Comparison of ENCODE assay signal across 3 cellular contexts in genomic region chr10:97685395-97685958, GRCh38.
TF ChIP-seq lines count a peak whose summit lies in the region.

No MANE protein-coding gene starts in this region.

TF ChIP-seq in SK-N-SH, 30 proteins besides CTCF, POLR2A, EP300 and RAD21:
- no peak for TF ChIP-seq PBX3 (IDR thresholded peaks at IDR 0.05)
- TF ChIP-seq JUND (IDR thresholded peaks at IDR 0.05): no peak
- TF ChIP-seq EZH2phosphoT487 (IDR thresholded peaks at IDR 0.05; ENCODE audit: borderline replicate concordance, low read depth): no peak
- TF ChIP-seq MXI1 (IDR thresholded peaks at IDR 0.05; ENCODE audit: low read depth, low read length): no peak
- TF ChIP-seq CHD2 (IDR thresholded peaks at IDR 0.05; ENCODE audit: low read length, partially characterized antibody): no peak
TF ChIP-seq in SK-N-SH: peak in this region for 0.

TF ChIP-seq in SK-N-SH treated with all-trans-retinoic acid at 6 μM for 48 hours, 23 proteins besides CTCF, POLR2A, EP300 and RAD21:
- no peak for TF ChIP-seq TSHZ2 (CRISPR knock-in tag; IDR thresholded peaks at IDR 0.05)
- no peak for TF ChIP-seq ZC3H10 (CRISPR knock-in tag; IDR thresholded peaks at IDR 0.05)
- TF ChIP-seq ESRRG (CRISPR knock-in tag; IDR thresholded peaks at IDR 0.05): no peak
- no peak for TF ChIP-seq SNAI2 (CRISPR knock-in tag; IDR thresholded peaks at IDR 0.05)
- no peak for TF ChIP-seq ISL1 (CRISPR knock-in tag; IDR thresholded peaks at IDR 0.05)
- no peak for TF ChIP-seq CSDC2 (CRISPR knock-in tag; IDR thresholded peaks at IDR 0.05)
- TF ChIP-seq BACH2 (CRISPR knock-in tag; IDR thresholded peaks at IDR 0.05; ENCODE audit: borderline replicate concordance): no peak
- no peak for TF ChIP-seq OSR1 (CRISPR knock-in tag; IDR thresholded peaks at IDR 0.05)
- TF ChIP-seq ZNF70 (CRISPR knock-in tag; IDR thresholded peaks at IDR 0.05): no peak
- TF ChIP-seq CREB5 (CRISPR knock-in tag; IDR thresholded peaks at IDR 0.05; ENCODE audit: low read depth): no peak
- TF ChIP-seq PPARA (CRISPR knock-in tag; IDR thresholded peaks at IDR 0.05; ENCODE audit: borderline replicate concordance): no peak
- TF ChIP-seq TOX (CRISPR knock-in tag; IDR thresholded peaks at IDR 0.05; ENCODE audit: borderline replicate concordance): no peak
- TF ChIP-seq PATZ1 (CRISPR knock-in tag; IDR thresholded peaks at IDR 0.05; ENCODE audit: borderline replicate concordance): no peak
- TF ChIP-seq POU6F1 (CRISPR knock-in tag; IDR thresholded peaks at IDR 0.05; ENCODE audit: borderline replicate concordance, low read depth): no peak
- no peak for TF ChIP-seq GLIS3 (CRISPR knock-in tag; IDR thresholded peaks at IDR 0.05)
- no peak for TF ChIP-seq TCF4 (CRISPR knock-in tag; IDR thresholded peaks at IDR 0.05; ENCODE audit: borderline replicate concordance)
- no peak for TF ChIP-seq RARB (CRISPR knock-in tag; IDR thresholded peaks at IDR 0.05)
- TF ChIP-seq ZNF565 (CRISPR knock-in tag; conservative IDR thresholded peaks at IDR 0.05; ENCODE audit: low read depth): no peak
- no peak for TF ChIP-seq ZFP30 (CRISPR knock-in tag; IDR thresholded peaks at IDR 0.05)
TF ChIP-seq in SK-N-SH treated with all-trans-retinoic acid at 6 μM for 48 hours: peak in this region for 0.

TF ChIP-seq in K562, 482 proteins besides CTCF, POLR2A, EP300 and RAD21:
- TF ChIP-seq ZFX (CRISPR knock-in tag; IDR thresholded peaks at IDR 0.05) (0 out of 2 replicates have a peak, but pooled peaks have one; percentile 28), TEAD1 (CRISPR knock-in tag; IDR thresholded peaks at IDR 0.05) (0 out of 4 replicates have a peak, but pooled peaks of 1 of the 2 experiments have one; percentile 23), NFIC (IDR thresholded peaks at IDR 0.05) (peak; percentile 76), UBTF (IDR thresholded peaks at IDR 0.05; ENCODE audit: borderline replicate concordance in 1 of 2, low read depth in 2 of 2, low read length in 2 of 2) (peak in 1 of 2 experiments; percentile 29; a peak in 1 of 4 replicates), ZNF586 (CRISPR knock-in tag; conservative IDR thresholded peaks at IDR 0.05) (no peak), TAF9B (IDR thresholded peaks at IDR 0.05; ENCODE audit: partially characterized antibody) (no peak), ZBTB7A (IDR thresholded peaks at IDR 0.05; ENCODE audit: borderline replicate concordance, control insufficient read depth, low read depth, low read length) (0 out of 2 replicates have a peak, but pooled peaks have one; percentile 28)
TF ChIP-seq in K562: peak in this region for 5.
